Comparison of ENCODE assay signal across 26 cellular contexts in genomic region chr3:71232895-71233294, GRCh38.
"Had no signal": no experiment of that assay in that cellular context is flagged by ENCODE, and none has a peak within 500 bp of the region (broad histone marks: within the 10 kb centered on the region; RNA-seq: fewer than 3 reads in every experiment).

No MANE protein-coding gene starts in this region.

- H3K27me3 ChIP-seq: pancreas, sigmoid colon, tibial nerve had no signal

- DNase-seq: activated CD4-positive, alpha-beta T cell treated with anti-CD3 and anti-CD28 coated beads for 48 hours; activated effector memory CD4-positive, alpha-beta T cell treated with Interleukin-2 at 50 U/mL for 16 hours; activated T-cell treated with anti-CD3 and anti-CD28 coated beads, Interleukin-2, amount 50 U/mL, for 48 hours; amygdala; caudate nucleus; endodermal cell; foreskin fibroblast; head of caudate nucleus; hippocampal formation; left cardiac atrium; left ventricle myocardium superior; nucleus accumbens; pancreas; retina; sigmoid colon; small intestine; stimulated activated CD4-positive, alpha-beta T cell treated with anti-CD3 and anti-CD28 coated beads, Interleukin-4, amount 100 ng/mL, for 24 hours; T-cell had no signal

- H3K27ac ChIP-seq: pancreas, prostate gland, sigmoid colon, tibial nerve had no signal

- H3K9me3 ChIP-seq: pancreas, prostate gland, sigmoid colon, tibial nerve had no signal

- H3K27ac Mint-ChIP-seq: dendritic cell treated with granulocyte-macrophage colony-stimulating factor and Interleukin-4, amounts not matched to agents 40 ng/mL and 50 ng/mL, for 4 days; endodermal cell; stimulated activated effector memory CD8-positive, alpha-beta T cell treated with anti-CD3 and anti-CD28 coated beads, Interleukin-12 subunit alpha, Interleukin-12 subunit beta, amount 100 ng/mL, for 72 hours; T-helper 2 cell treated with Interferon-gamma antibody and Interleukin-4, amounts not matched to agents 5 μg/mL and 100 μg/mL, for 36 hours had no signal

- ATAC-seq: esophagus mucosa; left cardiac atrium; left ventricle myocardium superior; pancreas; stimulated activated effector memory CD8-positive, alpha-beta T cell treated with anti-CD3 and anti-CD28 coated beads, Interleukin-12 subunit alpha, Interleukin-12 subunit beta, amount 100 ng/mL, for 72 hours; T-cell had no signal

- H3K9me3 Mint-ChIP-seq: activated CD4-positive, alpha-beta memory T cell treated with anti-CD3 and anti-CD28 coated beads for 36 hours; dendritic cell treated with granulocyte-macrophage colony-stimulating factor and Interleukin-4, amounts not matched to agents 40 ng/mL and 50 ng/mL, for 4 days; endodermal cell; neural crest cell; stimulated activated effector memory CD8-positive, alpha-beta T cell treated with anti-CD3 and anti-CD28 coated beads, Interleukin-12 subunit alpha, Interleukin-12 subunit beta, amount 100 ng/mL, for 72 hours; T-cell; T-helper 2 cell treated with Interferon-gamma antibody and Interleukin-4, amounts not matched to agents 5 μg/mL and 100 μg/mL, for 36 hours had no signal

- H3K36me3 Mint-ChIP-seq: stimulated activated effector memory CD8-positive, alpha-beta T cell treated with anti-CD3 and anti-CD28 coated beads, Interleukin-12 subunit alpha, Interleukin-12 subunit beta, amount 100 ng/mL, for 72 hours had no signal

- H3K4me1 ChIP-seq: prostate gland, tibial nerve had no signal

- H3K36me3 ChIP-seq: pancreas, prostate gland, sigmoid colon, tibial nerve had no signal

- H3K4me3 Mint-ChIP-seq: activated CD4-positive, alpha-beta memory T cell treated with anti-CD3 and anti-CD28 coated beads for 36 hours; dendritic cell treated with granulocyte-macrophage colony-stimulating factor and Interleukin-4, amounts not matched to agents 40 ng/mL and 50 ng/mL, for 4 days; endodermal cell; neural crest cell; stimulated activated effector memory CD8-positive, alpha-beta T cell treated with anti-CD3 and anti-CD28 coated beads, Interleukin-12 subunit alpha, Interleukin-12 subunit beta, amount 100 ng/mL, for 72 hours; T-helper 2 cell treated with Interferon-gamma antibody and Interleukin-4, amounts not matched to agents 5 μg/mL and 100 μg/mL, for 36 hours had no signal

- H3K4me3 ChIP-seq: pancreas, prostate gland, sigmoid colon, tibial nerve had no signal

- H3K27me3 Mint-ChIP-seq: activated CD4-positive, alpha-beta memory T cell treated with anti-CD3 and anti-CD28 coated beads for 36 hours; dendritic cell treated with granulocyte-macrophage colony-stimulating factor and Interleukin-4, amounts not matched to agents 40 ng/mL and 50 ng/mL, for 4 days; T-cell had no signal
